In the genomic region with DNA sequence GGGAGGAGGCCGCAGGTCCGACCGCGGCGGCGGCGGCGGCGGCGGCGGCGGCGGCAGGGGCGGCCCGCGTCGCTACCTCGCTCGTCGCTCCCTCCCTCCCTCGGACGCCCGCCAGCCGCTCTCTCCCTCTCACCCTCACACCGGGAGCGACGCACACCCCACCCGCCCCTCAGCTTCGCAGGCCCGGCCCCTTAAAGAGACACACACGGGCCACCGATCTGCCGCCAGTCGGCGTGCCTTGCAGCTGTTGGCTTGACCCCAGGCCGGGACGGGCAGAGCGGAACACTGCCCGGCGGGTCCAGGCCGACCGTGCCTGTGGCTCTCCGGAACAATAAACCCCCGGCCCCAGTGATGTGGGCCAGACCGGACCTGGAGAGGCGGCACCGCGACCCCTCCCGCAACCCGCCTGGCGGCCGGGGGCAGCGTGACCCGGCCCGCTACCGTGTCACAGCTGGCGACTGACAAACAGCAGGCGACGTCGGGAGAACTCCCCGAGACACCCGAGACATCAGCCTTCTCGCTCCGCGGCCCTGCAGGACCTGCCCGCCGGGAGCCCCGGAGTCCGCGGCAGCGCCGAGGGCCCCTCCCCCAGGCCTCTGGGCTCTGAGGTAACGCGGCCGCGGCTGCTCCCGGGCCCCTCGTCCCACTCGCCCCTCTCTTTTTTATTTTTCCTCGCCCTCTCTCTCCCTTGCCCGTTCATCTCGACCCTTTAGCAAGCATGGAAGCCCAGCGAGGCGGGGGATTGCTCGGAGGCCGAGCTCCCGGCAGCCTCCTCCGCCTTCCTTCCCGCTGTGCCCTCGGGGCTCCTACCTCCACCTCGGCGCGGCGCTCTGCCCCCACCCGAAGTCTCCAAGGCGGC, we compare ENCODE assay signal across 1 cellular context.
TF ChIP-seq lines count a peak whose summit lies in the region.

TSS of gene SETD2 (minus strand) at position 124 of the 859 bp plus-strand sequence. CDS start 189 bp downstream, outside the sequence.

TF ChIP-seq in HEK293, 187 proteins besides CTCF, POLR2A, EP300 and RAD21 (continued from another document and continues in another):
- TF ChIP-seq, protein P1, sequence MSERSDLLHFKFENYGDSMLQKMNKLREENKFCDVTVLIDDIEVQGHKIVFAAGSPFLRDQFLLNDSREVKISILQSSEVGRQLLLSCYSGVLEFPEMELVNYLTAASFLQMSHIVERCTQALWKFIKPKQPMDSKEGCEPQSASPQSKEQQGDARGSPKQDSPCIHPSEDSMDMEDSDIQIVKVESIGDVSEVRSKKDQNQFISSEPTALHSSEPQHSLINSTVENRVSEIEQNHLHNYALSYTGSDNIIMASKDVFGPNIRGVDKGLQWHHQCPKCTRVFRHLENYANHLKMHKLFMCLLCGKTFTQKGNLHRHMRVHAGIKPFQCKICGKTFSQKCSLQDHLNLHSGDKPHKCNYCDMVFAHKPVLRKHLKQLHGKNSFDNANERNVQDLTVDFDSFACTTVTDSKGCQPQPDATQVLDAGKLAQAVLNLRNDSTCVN (tag by site-specific recombination; optimal IDR thresholded peaks at IDR 0.05), result peak; percentile 79
- TF ChIP-seq AEBP2 (tag by site-specific recombination; IDR thresholded peaks at IDR 0.05; ENCODE audit: borderline replicate concordance) (no peak), SP7 (tag by site-specific recombination; IDR thresholded peaks at IDR 0.05) (peak; percentile 57), ZNF341 (tag by site-specific recombination; IDR thresholded peaks at IDR 0.05; ENCODE audit: low read depth) (peak; percentile 51; the same call in 1 of the 2 replicates), BCL11B (tag by site-specific recombination; IDR thresholded peaks at IDR 0.05; ENCODE audit: low read depth) (peak; percentile 66; the same call in 1 of the 2 replicates), HOXA7 (CRISPR knock-in tag; IDR thresholded peaks at IDR 0.05; ENCODE audit: borderline replicate concordance) (no peak), ZNF202 (tag by site-specific recombination; IDR thresholded peaks at IDR 0.05; ENCODE audit: borderline replicate concordance) (0 out of 2 replicates have a peak, but pooled peaks have one; percentile 31), ZBTB49 (tag by site-specific recombination; IDR thresholded peaks at IDR 0.05; ENCODE audit: low read depth) (no peak), ZBTB48 (tag by site-specific recombination; IDR thresholded peaks at IDR 0.05) (peak; percentile 38; the same call in 1 of the 2 replicates), ZNF18 (tag by site-specific recombination; IDR thresholded peaks at IDR 0.05) (peak; percentile 27; the same call in 1 of the 2 replicates), KLF16 (tag by site-specific recombination; IDR thresholded peaks at IDR 0.05) (no peak), SCRT2 (tag by site-specific recombination; IDR thresholded peaks at IDR 0.05) (0 out of 2 replicates have a peak, but pooled peaks have one; percentile 20), REPIN1 (tag by site-specific recombination; IDR thresholded peaks at IDR 0.05; ENCODE audit: low read depth) (no peak), ZNF157 (tag by site-specific recombination; IDR thresholded peaks at IDR 0.05) (no peak), ZNF354C (tag by site-specific recombination; IDR thresholded peaks at IDR 0.05; ENCODE audit: borderline replicate concordance, low read depth) (no peak), ZNF623 (tag by site-specific recombination; IDR thresholded peaks at IDR 0.05) (no peak), ZNF600 (tag by site-specific recombination; IDR thresholded peaks at IDR 0.05) (peak; percentile 80; the same call in 1 of the 2 replicates), KLF8 (tag by site-specific recombination; IDR thresholded peaks at IDR 0.05) (peak; percentile 27; the same call in 1 of the 2 replicates), MEIS1 (CRISPR knock-in tag; IDR thresholded peaks at IDR 0.05; ENCODE audit: borderline replicate concordance) (no peak), ZNF140 (tag by site-specific recombination; IDR thresholded peaks at IDR 0.05) (no peak), ZFP37 (tag by site-specific recombination; IDR thresholded peaks at IDR 0.05) (peak; percentile 58), HOXD13 (CRISPR knock-in tag; IDR thresholded peaks at IDR 0.05; ENCODE audit: borderline replicate concordance) (no peak; the same call in 1 of the 2 replicates), ZNF223 (tag by site-specific recombination; IDR thresholded peaks at IDR 0.05) (no peak), ZNF391 (tag by site-specific recombination; IDR thresholded peaks at IDR 0.05; ENCODE audit: borderline replicate concordance, low read depth) (no peak), GLIS2 (tag by site-specific recombination; IDR thresholded peaks at IDR 0.05) (peak; percentile 65), KLF9 (tag by site-specific recombination; IDR thresholded peaks at IDR 0.05; ENCODE audit: low read depth) (peak; percentile 49; the same call in 1 of the 2 replicates), ZNF239 (tag by site-specific recombination; IDR thresholded peaks at IDR 0.05) (no peak), ZNF629 (tag by site-specific recombination; IDR thresholded peaks at IDR 0.05) (0 out of 2 replicates have a peak, but pooled peaks have one; percentile 19), ZSCAN16 (tag by site-specific recombination; IDR thresholded peaks at IDR 0.05) (no peak), ZFHX2 (tag by site-specific recombination; conservative IDR thresholded peaks at IDR 0.05) (peak; percentile 61), ZNF621 (tag by site-specific recombination; IDR thresholded peaks at IDR 0.05) (no peak), ZNF610 (tag by site-specific recombination; IDR thresholded peaks at IDR 0.05; ENCODE audit: borderline replicate concordance) (peak; percentile 56; the same call in 1 of the 2 replicates), ZBTB8A (tag by site-specific recombination; IDR thresholded peaks at IDR 0.05) (peak; percentile 65), ZNF324 (tag by site-specific recombination; IDR thresholded peaks at IDR 0.05) (0 out of 2 replicates have a peak, but pooled peaks have one; percentile 46), ZFP69B (tag by site-specific recombination; IDR thresholded peaks at IDR 0.05) (peak; percentile 58; the same call in 1 of the 2 replicates), ZNF555 (tag by site-specific recombination; conservative IDR thresholded peaks at IDR 0.05) (no peak), SP2 (tag by site-specific recombination; IDR thresholded peaks at IDR 0.05) (0 out of 2 replicates have a peak, but pooled peaks have one; percentile 40), IKZF3 (tag by site-specific recombination; IDR thresholded peaks at IDR 0.05) (no peak), ZNF76 (tag by site-specific recombination; IDR thresholded peaks at IDR 0.05; ENCODE audit: borderline replicate concordance, low read depth) (peak; percentile 90)
- TF ChIP-seq, protein P2, sequence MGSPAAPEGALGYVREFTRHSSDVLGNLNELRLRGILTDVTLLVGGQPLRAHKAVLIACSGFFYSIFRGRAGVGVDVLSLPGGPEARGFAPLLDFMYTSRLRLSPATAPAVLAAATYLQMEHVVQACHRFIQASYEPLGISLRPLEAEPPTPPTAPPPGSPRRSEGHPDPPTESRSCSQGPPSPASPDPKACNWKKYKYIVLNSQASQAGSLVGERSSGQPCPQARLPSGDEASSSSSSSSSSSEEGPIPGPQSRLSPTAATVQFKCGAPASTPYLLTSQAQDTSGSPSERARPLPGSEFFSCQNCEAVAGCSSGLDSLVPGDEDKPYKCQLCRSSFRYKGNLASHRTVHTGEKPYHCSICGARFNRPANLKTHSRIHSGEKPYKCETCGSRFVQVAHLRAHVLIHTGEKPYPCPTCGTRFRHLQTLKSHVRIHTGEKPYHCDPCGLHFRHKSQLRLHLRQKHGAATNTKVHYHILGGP (tag by site-specific recombination; IDR thresholded peaks at IDR 0.05), result no peak
- TF ChIP-seq, protein P3, sequence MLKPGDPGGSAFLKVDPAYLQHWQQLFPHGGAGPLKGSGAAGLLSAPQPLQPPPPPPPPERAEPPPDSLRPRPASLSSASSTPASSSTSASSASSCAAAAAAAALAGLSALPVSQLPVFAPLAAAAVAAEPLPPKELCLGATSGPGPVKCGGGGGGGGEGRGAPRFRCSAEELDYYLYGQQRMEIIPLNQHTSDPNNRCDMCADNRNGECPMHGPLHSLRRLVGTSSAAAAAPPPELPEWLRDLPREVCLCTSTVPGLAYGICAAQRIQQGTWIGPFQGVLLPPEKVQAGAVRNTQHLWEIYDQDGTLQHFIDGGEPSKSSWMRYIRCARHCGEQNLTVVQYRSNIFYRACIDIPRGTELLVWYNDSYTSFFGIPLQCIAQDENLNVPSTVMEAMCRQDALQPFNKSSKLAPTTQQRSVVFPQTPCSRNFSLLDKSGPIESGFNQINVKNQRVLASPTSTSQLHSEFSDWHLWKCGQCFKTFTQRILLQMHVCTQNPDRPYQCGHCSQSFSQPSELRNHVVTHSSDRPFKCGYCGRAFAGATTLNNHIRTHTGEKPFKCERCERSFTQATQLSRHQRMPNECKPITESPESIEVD (tag by site-specific recombination; IDR thresholded peaks at IDR 0.05), result no peak
- TF ChIP-seq, protein P4, sequence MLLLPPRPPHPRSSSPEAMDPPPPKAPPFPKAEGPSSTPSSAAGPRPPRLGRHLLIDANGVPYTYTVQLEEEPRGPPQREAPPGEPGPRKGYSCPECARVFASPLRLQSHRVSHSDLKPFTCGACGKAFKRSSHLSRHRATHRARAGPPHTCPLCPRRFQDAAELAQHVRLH (tag by site-specific recombination; IDR thresholded peaks at IDR 0.05), result 0 out of 2 replicates have a peak, but pooled peaks have one; percentile 16
- TF ChIP-seq, protein P5, sequence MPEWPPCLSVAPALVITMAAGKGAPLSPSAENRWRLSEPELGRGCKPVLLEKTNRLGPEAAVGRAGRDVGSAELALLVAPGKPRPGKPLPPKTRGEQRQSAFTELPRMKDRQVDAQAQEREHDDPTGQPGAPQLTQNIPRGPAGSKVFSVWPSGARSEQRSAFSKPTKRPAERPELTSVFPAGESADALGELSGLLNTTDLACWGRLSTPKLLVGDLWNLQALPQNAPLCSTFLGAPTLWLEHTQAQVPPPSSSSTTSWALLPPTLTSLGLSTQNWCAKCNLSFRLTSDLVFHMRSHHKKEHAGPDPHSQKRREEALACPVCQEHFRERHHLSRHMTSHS (tag by site-specific recombination; IDR thresholded peaks at IDR 0.05), result no peak
- TF ChIP-seq, protein P6, sequence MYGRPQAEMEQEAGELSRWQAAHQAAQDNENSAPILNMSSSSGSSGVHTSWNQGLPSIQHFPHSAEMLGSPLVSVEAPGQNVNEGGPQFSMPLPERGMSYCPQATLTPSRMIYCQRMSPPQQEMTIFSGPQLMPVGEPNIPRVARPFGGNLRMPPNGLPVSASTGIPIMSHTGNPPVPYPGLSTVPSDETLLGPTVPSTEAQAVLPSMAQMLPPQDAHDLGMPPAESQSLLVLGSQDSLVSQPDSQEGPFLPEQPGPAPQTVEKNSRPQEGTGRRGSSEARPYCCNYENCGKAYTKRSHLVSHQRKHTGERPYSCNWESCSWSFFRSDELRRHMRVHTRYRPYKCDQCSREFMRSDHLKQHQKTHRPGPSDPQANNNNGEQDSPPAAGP (tag by site-specific recombination; IDR thresholded peaks at IDR 0.05), result peak; percentile 30; the same call in 1 of the 2 replicates
- TF ChIP-seq, protein P7, sequence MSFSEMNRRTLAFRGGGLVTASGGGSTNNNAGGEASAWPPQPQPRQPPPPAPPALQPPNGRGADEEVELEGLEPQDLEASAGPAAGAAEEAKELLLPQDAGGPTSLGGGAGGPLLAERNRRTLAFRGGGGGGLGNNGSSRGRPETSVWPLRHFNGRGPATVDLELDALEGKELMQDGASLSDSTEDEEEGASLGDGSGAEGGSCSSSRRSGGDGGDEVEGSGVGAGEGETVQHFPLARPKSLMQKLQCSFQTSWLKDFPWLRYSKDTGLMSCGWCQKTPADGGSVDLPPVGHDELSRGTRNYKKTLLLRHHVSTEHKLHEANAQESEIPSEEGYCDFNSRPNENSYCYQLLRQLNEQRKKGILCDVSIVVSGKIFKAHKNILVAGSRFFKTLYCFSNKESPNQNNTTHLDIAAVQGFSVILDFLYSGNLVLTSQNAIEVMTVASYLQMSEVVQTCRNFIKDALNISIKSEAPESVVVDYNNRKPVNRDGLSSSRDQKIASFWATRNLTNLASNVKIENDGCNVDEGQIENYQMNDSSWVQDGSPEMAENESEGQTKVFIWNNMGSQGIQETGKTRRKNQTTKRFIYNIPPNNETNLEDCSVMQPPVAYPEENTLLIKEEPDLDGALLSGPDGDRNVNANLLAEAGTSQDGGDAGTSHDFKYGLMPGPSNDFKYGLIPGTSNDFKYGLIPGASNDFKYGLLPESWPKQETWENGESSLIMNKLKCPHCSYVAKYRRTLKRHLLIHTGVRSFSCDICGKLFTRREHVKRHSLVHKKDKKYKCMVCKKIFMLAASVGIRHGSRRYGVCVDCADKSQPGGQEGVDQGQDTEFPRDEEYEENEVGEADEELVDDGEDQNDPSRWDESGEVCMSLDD (tag by site-specific recombination; IDR thresholded peaks at IDR 0.05), result peak; percentile 53; the same call in 1 of the 2 replicates
